Comparison of ENCODE assay signal across 1 cellular context in genomic region chr1:54121482-54122130, GRCh38.
A peak's percentile ranks its signal among the peaks of the same experiment; 100 is the strongest.
TF ChIP-seq lines count a peak whose summit lies in the region.

No MANE protein-coding gene starts in this region.

TF ChIP-seq in HepG2, 621 proteins besides CTCF, POLR2A, EP300 and RAD21 (continued from another document):
- TF ChIP-seq ARID5B (CRISPR knock-in tag; IDR thresholded peaks at IDR 0.05) (peak; percentile 32; the same call in 1 of the 2 replicates), NFYC (CRISPR knock-in tag; IDR thresholded peaks at IDR 0.05) (no peak), ZNF589 (CRISPR knock-in tag; conservative IDR thresholded peaks at IDR 0.05) (no peak)
